Comparison of ENCODE assay signal across 1 cellular context in the genomic region with DNA sequence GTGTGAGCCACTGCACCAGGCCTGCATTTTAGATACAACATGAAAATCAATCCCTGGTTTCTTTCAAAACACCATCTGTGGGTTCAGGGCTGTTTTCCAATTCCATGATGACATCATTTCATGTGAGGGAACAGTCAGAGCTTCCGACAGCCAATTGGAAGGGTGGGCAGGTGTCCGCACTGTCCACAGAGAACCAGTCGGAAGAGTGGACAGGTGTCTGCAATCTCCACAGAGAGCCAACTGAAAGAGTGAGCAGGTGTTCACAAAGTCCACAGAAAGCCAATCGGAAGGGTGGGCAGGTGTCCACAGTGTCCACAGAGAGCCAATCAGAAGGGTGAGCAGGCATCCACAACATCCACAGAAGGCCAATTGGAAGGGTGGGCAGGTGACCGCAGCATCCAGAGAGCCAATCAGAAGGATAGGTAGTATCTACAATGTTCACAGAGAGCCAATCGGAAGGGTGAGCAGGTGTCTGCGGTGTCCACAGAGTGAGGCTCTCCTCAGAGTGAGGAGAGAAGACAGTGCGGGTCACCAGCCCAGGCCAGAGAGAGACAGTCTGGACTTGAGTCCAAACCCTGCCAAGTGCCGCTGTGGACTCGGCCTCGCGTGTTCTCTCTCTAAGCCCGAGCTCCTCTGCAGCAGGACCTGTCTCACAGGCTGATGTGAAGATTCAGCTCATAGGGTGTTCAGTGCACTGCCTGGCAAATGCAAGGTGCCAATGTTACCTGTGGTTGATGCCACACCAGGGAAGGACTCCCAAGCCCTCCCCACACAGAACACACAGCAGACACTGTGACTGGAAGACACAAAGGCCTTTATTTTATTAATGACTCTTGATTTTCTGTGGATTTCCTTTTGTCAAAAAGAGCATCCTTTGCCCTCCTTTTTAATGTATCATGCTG.
TF ChIP-seq lines count a peak whose summit lies in the region.

No MANE protein-coding gene starts in this region.

TF ChIP-seq in K562, 482 proteins besides CTCF, POLR2A, EP300 and RAD21 (continued from another document):
- TF ChIP-seq, protein P1, sequence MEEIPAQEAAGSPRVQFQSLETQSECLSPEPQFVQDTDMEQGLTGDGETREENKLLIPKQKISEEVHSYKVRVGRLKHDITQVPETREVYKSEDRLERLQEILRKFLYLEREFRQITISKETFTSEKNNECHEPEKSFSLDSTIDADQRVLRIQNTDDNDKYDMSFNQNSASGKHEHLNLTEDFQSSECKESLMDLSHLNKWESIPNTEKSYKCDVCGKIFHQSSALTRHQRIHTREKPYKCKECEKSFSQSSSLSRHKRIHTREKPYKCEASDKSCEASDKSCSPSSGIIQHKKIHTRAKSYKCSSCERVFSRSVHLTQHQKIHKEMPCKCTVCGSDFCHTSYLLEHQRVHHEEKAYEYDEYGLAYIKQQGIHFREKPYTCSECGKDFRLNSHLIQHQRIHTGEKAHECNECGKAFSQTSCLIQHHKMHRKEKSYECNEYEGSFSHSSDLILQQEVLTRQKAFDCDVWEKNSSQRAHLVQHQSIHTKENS (CRISPR knock-in tag; IDR thresholded peaks at IDR 0.05), result no peak
- TF ChIP-seq SLC30A9 (CRISPR knock-in tag; IDR thresholded peaks at IDR 0.05), result no peak
